1 cellular context compared by ENCODE assay signal in the genomic region with DNA sequence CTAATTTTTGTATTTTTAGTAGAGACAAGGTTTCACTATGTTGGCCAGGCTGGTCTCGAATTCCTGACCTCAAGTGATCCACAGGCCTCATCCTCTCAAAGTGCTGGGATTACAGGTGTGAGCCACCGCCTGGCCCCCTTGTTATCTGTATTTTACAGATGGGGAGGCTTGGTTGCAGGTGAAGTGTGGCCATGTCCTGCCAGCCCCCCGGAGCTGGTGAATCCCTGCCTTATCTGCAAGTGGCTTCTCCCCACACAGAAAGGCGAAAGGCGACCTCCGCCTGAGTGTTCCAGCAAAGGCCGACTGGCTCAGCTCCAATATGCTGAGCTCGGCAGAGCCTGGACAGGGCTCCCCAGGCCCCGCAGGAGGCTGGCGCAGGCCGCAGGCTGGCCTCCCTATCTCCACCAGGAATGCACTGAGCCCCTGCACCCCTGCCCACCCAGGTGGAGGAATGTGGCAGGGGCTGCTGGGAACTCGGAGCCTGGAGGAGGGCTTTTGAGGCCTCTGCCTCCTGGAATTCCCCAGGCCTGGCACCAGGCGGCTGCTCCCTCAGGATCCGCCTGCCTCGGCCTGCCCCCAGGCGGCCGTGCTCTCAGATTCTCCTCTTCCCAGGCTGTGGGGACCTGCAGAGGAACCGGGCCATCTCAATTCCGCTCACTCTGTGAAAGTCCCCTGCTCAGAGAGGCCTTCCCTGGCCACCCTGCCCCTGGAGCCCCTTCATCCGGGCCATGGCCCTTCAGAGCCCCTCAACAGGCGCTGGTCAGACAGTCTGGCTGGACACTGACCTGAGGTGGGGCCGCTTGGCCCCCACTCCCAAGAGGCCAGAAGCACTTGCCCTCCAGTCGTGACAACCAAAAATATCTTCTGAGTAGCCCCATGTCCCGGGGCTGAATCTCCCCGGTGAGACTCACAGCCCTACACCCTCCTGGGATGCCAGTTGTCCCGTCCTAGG.
TF ChIP-seq lines count a peak whose summit lies in the region.

No MANE protein-coding gene starts in this region.

TF ChIP-seq in endothelial cell of umbilical vein, 7 proteins besides CTCF, POLR2A, EP300 and RAD21:
- TF ChIP-seq JUN (IDR thresholded peaks at IDR 0.05; ENCODE audit: borderline replicate concordance, insufficient read depth, insufficient read length, low read depth) (no peak), POLR2AphosphoS5 (IDR thresholded peaks at IDR 0.05; ENCODE audit: insufficient read depth, low read depth, low read length) (no peak), GATA2 (IDR thresholded peaks at IDR 0.05; ENCODE audit: insufficient read depth, insufficient read length, low read depth, low read length) (no peak), MYC (IDR thresholded peaks at IDR 0.05; ENCODE audit: low read depth, low read length) (no peak), EZH2 (IDR thresholded peaks at IDR 0.05; ENCODE audit: borderline replicate concordance, low read depth, low read length, severe bottlenecking) (no peak), FOS (IDR thresholded peaks at IDR 0.05; ENCODE audit: borderline replicate concordance, insufficient read depth, low read length) (no peak)
- TF ChIP-seq, protein P1, sequence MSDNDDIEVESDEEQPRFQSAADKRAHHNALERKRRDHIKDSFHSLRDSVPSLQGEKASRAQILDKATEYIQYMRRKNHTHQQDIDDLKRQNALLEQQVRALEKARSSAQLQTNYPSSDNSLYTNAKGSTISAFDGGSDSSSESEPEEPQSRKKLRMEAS (IDR thresholded peaks at IDR 0.05; ENCODE audit: insufficient read depth, insufficient read length): no peak
